Comparison of ENCODE assay signal across 19 cellular contexts in genomic region chr12:5966486-5967095, GRCh38. TPM values are rescaled to one million over a fixed set of nuclear protein-coding genes. Genes with fewer than 3 reads are reported as not detected.
"Had no signal": no experiment of that assay in that cellular context is flagged by ENCODE, and none has a peak within 500 bp of the region (broad histone marks: within the 10 kb centered on the region; RNA-seq: fewer than 3 reads in every experiment).

No MANE protein-coding gene starts in this region.

- H3K27me3 ChIP-seq: brain microvascular endothelial cell, gastroesophageal sphincter had no signal

- H3K9me3 Mint-ChIP-seq: activated CD4-positive, alpha-beta memory T cell treated with anti-CD3 and anti-CD28 coated beads, Interleukin-2, amount 10 ng/mL, durations not matched to agents 7 days and 5 days; activated CD4-positive, alpha-beta T cell treated with anti-CD3 and anti-CD28 coated beads, Interleukin-2, amount 10 ng/mL, durations not matched to agents 7 days and 5 days; activated T-cell treated with anti-CD3 and anti-CD28 coated beads, Interleukin-2, amount 50 U/mL, for 24 hours; activated T-cell treated with anti-CD3 and anti-CD28 coated beads, Interleukin-2, amount 50 U/mL, for 72 hours; activated T-helper 17 cell treated with anti-CD3 and anti-CD28 coated beads, Interleukin-2, amount 50 U/mL, for 72 hours; central memory CD8-positive, alpha-beta T cell; T-cell; T-helper 1 cell treated with Interleukin-12 subunit alpha and Interleukin-12 subunit beta and Interleukin-4 antibody, amounts not matched to agents 30 μg/mL and 1 μg/mL, for 36 hours; WTC11 had no signal

- DNase-seq: cortex of kidney; effector memory CD4-positive, alpha-beta T cell; esophagus squamous epithelium had no signal

- H3K4me1 ChIP-seq: gastroesophageal sphincter had no signal

- H3K36me3 ChIP-seq: brain microvascular endothelial cell had no signal

- H3K4me1 Mint-ChIP-seq: activated CD4-positive, alpha-beta memory T cell treated with anti-CD3 and anti-CD28 coated beads, Interleukin-2, amount 10 ng/mL, durations not matched to agents 7 days and 5 days; activated CD4-positive, alpha-beta T cell treated with anti-CD3 and anti-CD28 coated beads, Interleukin-2, amount 10 ng/mL, durations not matched to agents 7 days and 5 days; activated T-helper 17 cell treated with anti-CD3 and anti-CD28 coated beads, Interleukin-2, amount 50 U/mL, for 72 hours; central memory CD8-positive, alpha-beta T cell; T-cell had no signal

- H3K4me3 Mint-ChIP-seq: activated CD4-positive, alpha-beta memory T cell treated with anti-CD3 and anti-CD28 coated beads, Interleukin-2, amount 10 ng/mL, durations not matched to agents 7 days and 5 days; activated CD4-positive, alpha-beta T cell treated with anti-CD3 and anti-CD28 coated beads, Interleukin-2, amount 10 ng/mL, durations not matched to agents 7 days and 5 days; activated naive CD8-positive, alpha-beta T cell; activated T-cell treated with anti-CD3 and anti-CD28 coated beads, Interleukin-2, amount 50 U/mL, for 24 hours; activated T-cell treated with anti-CD3 and anti-CD28 coated beads, Interleukin-2, amount 50 U/mL, for 72 hours; activated T-helper 17 cell treated with anti-CD3 and anti-CD28 coated beads, Interleukin-2, amount 50 U/mL, for 72 hours; central memory CD8-positive, alpha-beta T cell; T-cell; T-helper 1 cell treated with Interleukin-12 subunit alpha and Interleukin-12 subunit beta and Interleukin-4 antibody, amounts not matched to agents 30 μg/mL and 1 μg/mL, for 36 hours; WTC11 had no signal

- H3K27ac ChIP-seq: brain microvascular endothelial cell, esophagus squamous epithelium, gastroesophageal sphincter, heart right ventricle, VCaP had no signal

- H3K36me3 Mint-ChIP-seq: activated naive CD8-positive, alpha-beta T cell; T-cell; WTC11 had no signal

- H3K27ac Mint-ChIP-seq: activated CD4-positive, alpha-beta memory T cell treated with anti-CD3 and anti-CD28 coated beads, Interleukin-2, amount 10 ng/mL, durations not matched to agents 7 days and 5 days; activated CD4-positive, alpha-beta T cell treated with anti-CD3 and anti-CD28 coated beads, Interleukin-2, amount 10 ng/mL, durations not matched to agents 7 days and 5 days; activated naive CD8-positive, alpha-beta T cell; activated T-cell treated with anti-CD3 and anti-CD28 coated beads, Interleukin-2, amount 50 U/mL, for 24 hours; activated T-cell treated with anti-CD3 and anti-CD28 coated beads, Interleukin-2, amount 50 U/mL, for 72 hours; activated T-helper 17 cell treated with anti-CD3 and anti-CD28 coated beads, Interleukin-2, amount 50 U/mL, for 72 hours; T-cell; T-helper 1 cell treated with Interleukin-12 subunit alpha and Interleukin-12 subunit beta and Interleukin-4 antibody, amounts not matched to agents 30 μg/mL and 1 μg/mL, for 36 hours; WTC11 had no signal

- H3K9me3 ChIP-seq: esophagus squamous epithelium, gastroesophageal sphincter, heart right ventricle had no signal

- H3K4me3 ChIP-seq: esophagus squamous epithelium, gastroesophageal sphincter, heart right ventricle had no signal

RNA-seq across cellular contexts. Expression of gene ANO2, which starts 21.5 kb away (rescaled TPM):
- total RNA-seq: activated CD4-positive, alpha-beta memory T cell treated with anti-CD3 and anti-CD28 coated beads, Interleukin-2, amount 10 ng/mL, durations not matched to agents 7 days and 5 days; activated CD4-positive, alpha-beta T cell treated with anti-CD3 and anti-CD28 coated beads, Interleukin-2, amount 10 ng/mL, durations not matched to agents 7 days and 5 days; activated T-cell treated with anti-CD3 and anti-CD28 coated beads, Interleukin-2, amount 50 U/mL, for 72 hours; activated T-helper 17 cell treated with anti-CD3 and anti-CD28 coated beads, Interleukin-2, amount 50 U/mL, for 72 hours; bronchial epithelial cell; T-cell; T-helper 2 cell treated with Interferon-gamma antibody and Interleukin-4, amounts not matched to agents 100 ng/mL and 5 ng/mL, for 36 hours had no signal
